ENCODE assay signal across 23 cellular contexts in genomic region chr2:48434101-48434500, GRCh38. TPM values are rescaled to one million over a fixed set of nuclear protein-coding genes. Genes with fewer than 3 reads are reported as not detected.
DNase-seq lines count a peak whose midpoint lies in the region; ATAC-seq and TF ChIP-seq lines count a peak whose summit lies in the region.
"Had no signal": no experiment of that assay in that cellular context is flagged by ENCODE, and none has a peak within 500 bp of the region (broad histone marks: within the 10 kb centered on the region; RNA-seq: fewer than 3 reads in every experiment).

No MANE protein-coding gene starts in this region.

- H2AFZ ChIP-seq in mesenchymal stem cell (ENCODE audit: low read depth, low read length), result no peak overlapping the region

- H2BK120ac ChIP-seq in mesenchymal stem cell (ENCODE audit: low read depth, low read length), result no peak overlapping the region

- H3K23ac ChIP-seq in mesenchymal stem cell (ENCODE audit: low read length in 2 of 2), result no peak overlapping the region

- no peak overlapping the region for H2AK5ac ChIP-seq in mesenchymal stem cell (ENCODE audit: low read length, severe bottlenecking)

- H3K4me3 Mint-ChIP-seq in activated CD4-positive, alpha-beta T cell treated with anti-CD3 and anti-CD28 coated beads, Interleukin-2, amount 10 ng/mL, durations not matched to agents 24 days and 14 days, result no peak overlapping the region
- H3K4me3 Mint-ChIP-seq: B cell; naive thymus-derived CD4-positive, alpha-beta T cell had no signal

- TF ChIP-seq CTCF in upper lobe of right lung (IDR thresholded peaks at IDR 0.05) (no peak), Peyer's patch (IDR thresholded peaks at IDR 0.05) (no peak)

- H3K27ac ChIP-seq in cingulate gyrus (ENCODE audit: low read depth, low read length), result peak overlapping the region; percentile 14
- H3K27ac ChIP-seq in mesenchymal stem cell (ENCODE audit: low read length, poor library complexity, severe bottlenecking), result no peak overlapping the region
- H3K27ac ChIP-seq in upper lobe of right lung, result peak overlapping the region; percentile 70
- peak overlapping the region in 1 of 4 donors; percentile 16 for H3K27ac ChIP-seq in Peyer's patch
- H3K27ac ChIP-seq: SJSA1, VCaP had no signal

- 92% methylated on average over 4 of the region's 4 CpGs for WGBS in mesenchymal stem cell

- H2BK5ac ChIP-seq in mesenchymal stem cell (ENCODE audit: low read depth, low read length, poor library complexity, severe bottlenecking), result no peak overlapping the region

- H3K14ac ChIP-seq in mesenchymal stem cell (ENCODE audit: low read length in 2 of 2), result no peak overlapping the region

- no peak overlapping the region for H3K4me2 ChIP-seq in mesenchymal stem cell (ENCODE audit: low read length, poor library complexity, severe bottlenecking)

- H3K18ac ChIP-seq in mesenchymal stem cell (ENCODE audit: low read depth in 1 of 2, low read length in 2 of 2), result no peak overlapping the region

- intact Hi-C loops in activated CD4-positive, alpha-beta T cell treated with anti-CD3 and anti-CD28 coated beads, Interleukin-2, amount 10 ng/mL, durations not matched to agents 24 days and 14 days (cut with micrococcal nuclease), result no loop called here
- intact Hi-C loops in upper lobe of right lung (cut with DNase I), result no loop called here

- peak overlapping the region; percentile 62 for H3K9ac ChIP-seq in mesenchymal stem cell (ENCODE audit: low read length)

- H3K27me3 Mint-ChIP-seq in activated CD4-positive, alpha-beta T cell treated with anti-CD3 and anti-CD28 coated beads, Interleukin-2, amount 10 ng/mL, durations not matched to agents 24 days and 14 days, result peaks cover 21% of the 10 kb centered on the region
- H3K27me3 Mint-ChIP-seq: B cell had no signal

- H2BK12ac ChIP-seq in mesenchymal stem cell (ENCODE audit: low read length in 2 of 2), result no peak overlapping the region

- H3K4me1 ChIP-seq in mesenchymal stem cell (ENCODE audit: control insufficient read depth, insufficient read depth, low read depth, low read length) (no peaks in the 10 kb centered on the region), upper lobe of right lung (peaks cover 4% of the 10 kb centered on the region), HAP-1 (no peaks in the 10 kb centered on the region), Peyer's patch (no peaks in the 10 kb centered on the region)
- H3K4me1 ChIP-seq: body of pancreas, SJSA1 had no signal

- peak overlapping the region in 1 of 2 experiments; percentile 45 for H3K4me3 ChIP-seq in mesenchymal stem cell (ENCODE audit: insufficient read depth in 1 of 2, low read depth in 1 of 2, low read length in 2 of 2)
- no peak overlapping the region for H3K4me3 ChIP-seq in upper lobe of right lung
- H3K4me3 ChIP-seq in HAP-1, result no peak overlapping the region
- H3K4me3 ChIP-seq in Peyer's patch, result no peak overlapping the region
- H3K4me3 ChIP-seq: body of pancreas, SJSA1 had no signal

- H3K36me3 Mint-ChIP-seq in activated CD4-positive, alpha-beta T cell treated with anti-CD3 and anti-CD28 coated beads, Interleukin-2, amount 10 ng/mL, durations not matched to agents 24 days and 14 days (ENCODE audit: low read depth), result no peaks in the 10 kb centered on the region
- H3K36me3 Mint-ChIP-seq: naive thymus-derived CD4-positive, alpha-beta T cell had no signal

- H3K36me3 ChIP-seq in mesenchymal stem cell (ENCODE audit: control insufficient read depth in 1 of 2, insufficient read depth in 2 of 2, low read depth in 1 of 2, low read length in 2 of 2) (no peaks in the 10 kb centered on the region), upper lobe of right lung (no peaks in the 10 kb centered on the region), HAP-1 (replicated peaks) (no peaks in the 10 kb centered on the region), Peyer's patch (no peaks in the 10 kb centered on the region)
- H3K36me3 ChIP-seq: SJSA1 had no signal

- no peak overlapping the region for H3K4ac ChIP-seq in mesenchymal stem cell (ENCODE audit: low read depth in 1 of 2, low read length in 2 of 2)

- no peaks in the 10 kb centered on the region for H3K79me1 ChIP-seq in mesenchymal stem cell (replicated peaks; ENCODE audit: low read length, poor library complexity, severe bottlenecking)

- H3K4me1 Mint-ChIP-seq in activated CD4-positive, alpha-beta T cell treated with anti-CD3 and anti-CD28 coated beads, Interleukin-2, amount 10 ng/mL, durations not matched to agents 24 days and 14 days, result peaks cover 2% of the 10 kb centered on the region

- peak; percentile 26 for DNase-seq in activated CD4-positive, alpha-beta T cell treated with anti-CD3 and anti-CD28 coated beads, Interleukin-2, amount 10 ng/mL, durations not matched to agents 24 days and 14 days
- no peak for DNase-seq in activated CD4-positive, alpha-beta T cell treated with anti-CD3 and anti-CD28 coated beads, Interleukin-2, amount 50 U/mL, for 1 hour
- DNase-seq in mesenchymal stem cell, result no peak
- no peak for DNase-seq in upper lobe of right lung
- no peak for DNase-seq in HAP-1 (ENCODE audit: low spot score in 2 of 2)
- DNase-seq in Peyer's patch, result no peak
- no peak for DNase-seq in COLO829 (ENCODE audit: low spot score)
- DNase-seq: activated CD8-positive, alpha-beta memory T cell treated with anti-CD3 and anti-CD28 coated beads, Interleukin-2, amount 50 U/mL, for 48 hours; Calu3; EL; HCEC 1CT; kidney glomerular epithelial cell; naive thymus-derived CD4-positive, alpha-beta T cell; NCI-H1092; NCI-H1930; NCI-H345 had no signal

- H2BK15ac ChIP-seq in mesenchymal stem cell (ENCODE audit: low read depth, poor library complexity, severe bottlenecking), result no peak overlapping the region

- no peaks in the 10 kb centered on the region for H3K9me3 ChIP-seq in mesenchymal stem cell (ENCODE audit: control insufficient read depth, low read length)
- no peaks in the 10 kb centered on the region for H3K9me3 ChIP-seq in upper lobe of right lung
- no peaks in the 10 kb centered on the region for H3K9me3 ChIP-seq in HAP-1
- no peaks in the 10 kb centered on the region for H3K9me3 ChIP-seq in Peyer's patch
- H3K9me3 ChIP-seq: body of pancreas, SJSA1 had no signal

- no peak for TF ChIP-seq POLR2A in Peyer's patch (IDR thresholded peaks at IDR 0.05)

- H4K8ac ChIP-seq in mesenchymal stem cell (ENCODE audit: low read length), result no peak overlapping the region

- no peak for ATAC-seq in upper lobe of right lung
- ATAC-seq: Panc1 had no signal

- H4K91ac ChIP-seq in mesenchymal stem cell (ENCODE audit: low read length), result no peak overlapping the region

- no peaks in the 10 kb centered on the region for H3K9me3 Mint-ChIP-seq in activated CD4-positive, alpha-beta T cell treated with anti-CD3 and anti-CD28 coated beads, Interleukin-2, amount 10 ng/mL, durations not matched to agents 24 days and 14 days
- H3K9me3 Mint-ChIP-seq: activated T-helper 2 cell treated with anti-CD3 and anti-CD28 coated beads, Interferon-gamma antibody, Interleukin-2, Interleukin-4, amounts not matched to agents 10 μg/mL and 5 μg/mL and 100 μg/mL, durations not matched to agents 14 hours and 24 hours and 36 hours; naive thymus-derived CD4-positive, alpha-beta T cell had no signal

- no peak overlapping the region for H3K27ac Mint-ChIP-seq in activated CD4-positive, alpha-beta T cell treated with anti-CD3 and anti-CD28 coated beads, Interleukin-2, amount 10 ng/mL, durations not matched to agents 24 days and 14 days
- H3K27ac Mint-ChIP-seq: activated T-helper 2 cell treated with anti-CD3 and anti-CD28 coated beads, Interferon-gamma antibody, Interleukin-2, Interleukin-4, amounts not matched to agents 10 μg/mL and 5 μg/mL and 100 μg/mL, durations not matched to agents 14 hours and 24 hours and 36 hours; B cell; naive thymus-derived CD4-positive, alpha-beta T cell had no signal

- no peaks in the 10 kb centered on the region for H3K27me3 ChIP-seq in mesenchymal stem cell (ENCODE audit: control insufficient read depth in 1 of 2, insufficient read depth in 1 of 2, low read length in 2 of 2)
- H3K27me3 ChIP-seq in upper lobe of right lung, result no peaks in the 10 kb centered on the region
- H3K27me3 ChIP-seq in HAP-1 (ENCODE audit: low read depth), result no peaks in the 10 kb centered on the region
- H3K27me3 ChIP-seq in Peyer's patch, result no peaks in the 10 kb centered on the region
- H3K27me3 ChIP-seq: body of pancreas, SJSA1 had no signal

- in situ Hi-C loops in HAP-1 (cut with MboI; ENCODE audit: low sequenced_read_pairs), result no loop called here

RNA-seq across cellular contexts. Expression of gene PPP1R21, which starts 6.5 kb away (rescaled TPM):
- total RNA-seq in activated CD4-positive, alpha-beta T cell treated with anti-CD3 and anti-CD28 coated beads, Interleukin-2, amount 10 ng/mL, durations not matched to agents 24 days and 14 days, result 21.2 and 21.3 TPM in 2 replicates
- polyA plus RNA-seq in mesenchymal stem cell (2013, experiment 1 of 2), result 17.5 TPM
- polyA plus RNA-seq in mesenchymal stem cell (2013, experiment 2 of 2), result 20.3 TPM
- total RNA-seq in upper lobe of right lung (34.6 TPM), Peyer's patch (100 to 1,000 TPM in 1 of 4 donors, 10 to 100 TPM in 3; 36.7 to 101 (median 37.8) TPM)
